ENCODE assay signal across 8 cellular contexts in genomic region chr17:42459256-42459982, GRCh38. TPM values are rescaled to one million over a fixed set of nuclear protein-coding genes. Genes with fewer than 3 reads are reported as not detected.
DNase-seq lines count a peak whose midpoint lies in the region; ATAC-seq and TF ChIP-seq lines count a peak whose summit lies in the region.

No MANE protein-coding gene starts in this region.

- H3K27ac ChIP-seq in mucosa of rectum (ENCODE audit: low read depth in 2 of 2, low read length in 2 of 2), result peak overlapping the region; percentile 97 to 98
- H3K27ac ChIP-seq in thoracic aorta, result peak overlapping the region; percentile 88 to 97

- H3K9me3 Mint-ChIP-seq in activated CD4-positive, alpha-beta memory T cell treated with anti-CD3 and anti-CD28 coated beads, Interleukin-2, amount 10 ng/mL, durations not matched to agents 7 days and 5 days, result no peaks in the 10 kb centered on the region

- H3K4me1 ChIP-seq in mucosa of rectum (ENCODE audit: control insufficient read depth in 2 of 2, insufficient read depth in 2 of 2, low read length in 2 of 2), result peaks cover 9 to 16% of the 10 kb centered on the region in 2 donors
- peaks cover 14 to 21% of the 10 kb centered on the region in 2 donors for H3K4me1 ChIP-seq in thoracic aorta (ENCODE audit: control insufficient read depth in 1 of 2, low read depth in 2 of 2)

- CTCF ChIA-PET in activated CD4-positive, alpha-beta memory T cell treated with anti-CD3 and anti-CD28 coated beads, Interleukin-2, amount 10 ng/mL, durations not matched to agents 7 days and 5 days (lab: Charles Lee), result interaction anchor here (0.7 to 1.4 kb wide), 7 partner anchors 9 to 147 kb away, joined by 3 to 4 read pairs (median 3); no protein-coding TSS in a partner anchor

- H3K27me3 ChIP-seq in mucosa of rectum (ENCODE audit: control insufficient read depth in 2 of 2, insufficient read depth in 2 of 2, low read length in 2 of 2) (no peaks in the 10 kb centered on the region), thoracic aorta (replicated peaks; ENCODE audit: insufficient read depth) (no peaks in the 10 kb centered on the region)

- ATAC-seq in thoracic aorta (ENCODE audit: insufficient number of reproducible peaks, low FRiP score, low read depth) (no peak), HG03432 (IDR thresholded peaks at IDR 0.05; ENCODE audit: unreplicated experiment) (no peak)

- H3K36me3 ChIP-seq in mucosa of rectum (ENCODE audit: control insufficient read depth in 2 of 2, insufficient read depth in 2 of 2, low read length in 2 of 2), result peaks cover 3 to 13% of the 10 kb centered on the region in 2 donors
- H3K36me3 ChIP-seq in thoracic aorta, result peaks cover under 1% of the 10 kb centered on the region

- no peaks in the 10 kb centered on the region for H3K9me3 ChIP-seq in mucosa of rectum (ENCODE audit: control insufficient read depth in 2 of 2, low read length in 2 of 2)
- no peaks in the 10 kb centered on the region for H3K9me3 ChIP-seq in thoracic aorta

- H3K9ac ChIP-seq in mucosa of rectum (ENCODE audit: low read depth in 1 of 2, low read length in 2 of 2), result peak overlapping the region; percentile 98 to 99

- peak; percentile 13 for TF ChIP-seq CTCF in thoracic aorta (IDR thresholded peaks at IDR 0.05)

- H3K4me3 ChIP-seq in mucosa of rectum (ENCODE audit: low read length in 2 of 2), result peak overlapping the region; percentile 91 to 94
- H3K4me3 ChIP-seq in thoracic aorta, result peak overlapping the region; percentile 97

- peak overlapping the region; percentile 86 for H3K4me3 Mint-ChIP-seq in activated CD4-positive, alpha-beta memory T cell treated with anti-CD3 and anti-CD28 coated beads, Interleukin-2, amount 10 ng/mL, durations not matched to agents 7 days and 5 days

- H3K27me3 Mint-ChIP-seq in activated CD4-positive, alpha-beta memory T cell treated with anti-CD3 and anti-CD28 coated beads, Interleukin-2, amount 10 ng/mL, durations not matched to agents 7 days and 5 days, result peaks cover 46% of the 10 kb centered on the region

- peak overlapping the region; percentile 72 for H3K27ac Mint-ChIP-seq in activated CD4-positive, alpha-beta memory T cell treated with anti-CD3 and anti-CD28 coated beads, Interleukin-2, amount 10 ng/mL, durations not matched to agents 7 days and 5 days

- POLR2A ChIA-PET in activated CD4-positive, alpha-beta memory T cell treated with anti-CD3 and anti-CD28 coated beads, Interleukin-2, amount 10 ng/mL, durations not matched to agents 7 days and 5 days (lab: Charles Lee), result interaction anchor here (1.4 to 1.5 kb wide), 2 partner anchors 24 to 71 kb away, joined by 6 read pairs; partner anchors contain the start of gene STAT3

- H3K4me1 Mint-ChIP-seq in activated CD4-positive, alpha-beta memory T cell treated with anti-CD3 and anti-CD28 coated beads, Interleukin-2, amount 10 ng/mL, durations not matched to agents 7 days and 5 days, result peaks cover 44% of the 10 kb centered on the region

- H3K36me3 Mint-ChIP-seq in activated CD4-positive, alpha-beta memory T cell treated with anti-CD3 and anti-CD28 coated beads, Interleukin-2, amount 10 ng/mL, durations not matched to agents 7 days and 5 days (ENCODE audit: low read depth), result peaks cover 2% of the 10 kb centered on the region

- DNase-seq in NCI-H2081 (lab: John Stamatoyannopoulos, UW) (peak; percentile 48 to 79), NCI-H2081 treated with DMSO at 0.1 percent for 48 hours (lab: John Stamatoyannopoulos, UW) (no peak), NCI-H1694 (lab: John Stamatoyannopoulos, UW) (peak; percentile 41), fibroblast of gingiva (ENCODE audit: low read depth) (peak; percentile 44), thoracic aorta (ENCODE audit: low spot score) (no peak)
- DNase-seq in activated CD4-positive, alpha-beta memory T cell treated with anti-CD3 and anti-CD28 coated beads, Interleukin-2, amount 10 ng/mL, durations not matched to agents 7 days and 5 days, result no peak

RNA-seq across cellular contexts. Expression of gene ATP6V0A1, which starts 0.7 kb away (rescaled TPM):
- 1 to 10 TPM; 5.8 to 8.6 TPM for total RNA-seq in activated CD4-positive, alpha-beta memory T cell treated with anti-CD3 and anti-CD28 coated beads, Interleukin-2, amount 10 ng/mL, durations not matched to agents 7 days and 5 days
- 10 to 100 TPM; 63.2 to 95.6 TPM for total RNA-seq in thoracic aorta

RNA-seq across cellular contexts. Expression of gene CAVIN1, which starts 36.4 kb away (rescaled TPM):
- total RNA-seq in activated CD4-positive, alpha-beta memory T cell treated with anti-CD3 and anti-CD28 coated beads, Interleukin-2, amount 10 ng/mL, durations not matched to agents 7 days and 5 days, result 1 to 10 TPM; 1.0 to 1.1 TPM
- 100 to 1,000 TPM; 579 to 938 TPM for total RNA-seq in thoracic aorta

Comparison
In these comparisons a context has a peak if more than half of its experiments do, and no peak if none do; other contexts are left out.
1. DNase-seq: peak in NCI-H2081 (2 of 2), NCI-H1694 (single experiment) and fibroblast of gingiva (single experiment); none in NCI-H2081 treated with DMSO at 0.1 percent for 48 hours (single experiment), activated CD4-positive, alpha-beta memory T cell treated with anti-CD3 and anti-CD28 coated beads, Interleukin-2, amount 10 ng/mL, durations not matched to agents 7 days and 5 days (single experiment) and thoracic aorta (single experiment).
2. RNA of gene ATP6V0A1, which starts 0.7 kb away (total RNA-seq): 63.2 to 95.6 TPM in thoracic aorta; 5.8 to 8.6 TPM in activated CD4-positive, alpha-beta memory T cell treated with anti-CD3 and anti-CD28 coated beads, Interleukin-2, amount 10 ng/mL, durations not matched to agents 7 days and 5 days; every median in the first group is over 4 times any median in the second.
3. RNA of gene CAVIN1, which starts 36.4 kb away (total RNA-seq): 579 to 938 TPM in thoracic aorta; 1.0 to 1.1 TPM in activated CD4-positive, alpha-beta memory T cell treated with anti-CD3 and anti-CD28 coated beads, Interleukin-2, amount 10 ng/mL, durations not matched to agents 7 days and 5 days; every median in the first group is over 100 times any median in the second.